Comparison of ENCODE assay signal across 1 cellular context in the genomic region with DNA sequence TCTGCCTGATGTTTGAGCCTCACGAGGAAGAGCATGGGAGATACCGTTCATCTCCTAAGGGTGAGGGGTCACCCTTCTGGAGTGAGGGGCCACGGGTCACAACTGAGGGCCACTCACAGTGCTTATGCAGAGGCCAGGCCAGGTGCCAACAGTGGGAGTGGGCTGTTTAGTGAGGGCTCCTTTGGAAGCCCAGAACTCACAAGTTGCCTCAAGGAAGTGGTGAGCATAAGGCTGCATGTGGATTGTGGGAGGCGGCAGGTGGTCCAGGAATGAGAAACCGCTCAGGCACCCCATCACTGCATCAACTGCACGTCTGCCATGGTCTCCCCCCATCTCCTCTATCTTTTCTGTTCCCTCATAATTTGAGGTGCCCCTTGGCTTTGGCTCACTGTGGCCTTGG.
TF ChIP-seq lines count a peak whose summit lies in the region.

No MANE protein-coding gene starts in this region.

TF ChIP-seq in IMR-90, 13 proteins besides CTCF, POLR2A, EP300 and RAD21:
- TF ChIP-seq, protein P1, sequence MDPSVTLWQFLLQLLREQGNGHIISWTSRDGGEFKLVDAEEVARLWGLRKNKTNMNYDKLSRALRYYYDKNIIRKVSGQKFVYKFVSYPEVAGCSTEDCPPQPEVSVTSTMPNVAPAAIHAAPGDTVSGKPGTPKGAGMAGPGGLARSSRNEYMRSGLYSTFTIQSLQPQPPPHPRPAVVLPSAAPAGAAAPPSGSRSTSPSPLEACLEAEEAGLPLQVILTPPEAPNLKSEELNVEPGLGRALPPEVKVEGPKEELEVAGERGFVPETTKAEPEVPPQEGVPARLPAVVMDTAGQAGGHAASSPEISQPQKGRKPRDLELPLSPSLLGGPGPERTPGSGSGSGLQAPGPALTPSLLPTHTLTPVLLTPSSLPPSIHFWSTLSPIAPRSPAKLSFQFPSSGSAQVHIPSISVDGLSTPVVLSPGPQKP (IDR thresholded peaks at IDR 0.05; ENCODE audit: borderline replicate concordance, low read depth, low read length) = no peak
- TF ChIP-seq RCOR1 (IDR thresholded peaks at IDR 0.05; ENCODE audit: insufficient replicate concordance, low read length) (no peak), NFE2L2 (IDR thresholded peaks at IDR 0.05; ENCODE audit: low read depth, low read length) (no peak), MAZ (IDR thresholded peaks at IDR 0.05; ENCODE audit: borderline replicate concordance, low read depth, low read length) (no peak), RFX5 (IDR thresholded peaks at IDR 0.05; ENCODE audit: low read depth, low read length) (no peak), CEBPB (IDR thresholded peaks at IDR 0.05; ENCODE audit: low read depth, low read length) (no peak), SMC3 (IDR thresholded peaks at IDR 0.05; ENCODE audit: low read depth, low read length) (no peak), MAFK (IDR thresholded peaks at IDR 0.05; ENCODE audit: low read depth, low read length) (no peak), BHLHE40 (IDR thresholded peaks at IDR 0.05; ENCODE audit: low read depth, low read length) (no peak), FOS (IDR thresholded peaks at IDR 0.05; ENCODE audit: low read depth, low read length) (no peak), MXI1 (IDR thresholded peaks at IDR 0.05; ENCODE audit: borderline replicate concordance, low read depth, low read length) (no peak), CHD1 (IDR thresholded peaks at IDR 0.05; ENCODE audit: low read depth, low read length) (no peak)
- TF ChIP-seq, protein P2, sequence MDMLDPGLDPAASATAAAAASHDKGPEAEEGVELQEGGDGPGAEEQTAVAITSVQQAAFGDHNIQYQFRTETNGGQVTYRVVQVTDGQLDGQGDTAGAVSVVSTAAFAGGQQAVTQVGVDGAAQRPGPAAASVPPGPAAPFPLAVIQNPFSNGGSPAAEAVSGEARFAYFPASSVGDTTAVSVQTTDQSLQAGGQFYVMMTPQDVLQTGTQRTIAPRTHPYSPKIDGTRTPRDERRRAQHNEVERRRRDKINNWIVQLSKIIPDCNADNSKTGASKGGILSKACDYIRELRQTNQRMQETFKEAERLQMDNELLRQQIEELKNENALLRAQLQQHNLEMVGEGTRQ (IDR thresholded peaks at IDR 0.05; ENCODE audit: low read depth, low read length) = no peak
